In the genomic region with DNA sequence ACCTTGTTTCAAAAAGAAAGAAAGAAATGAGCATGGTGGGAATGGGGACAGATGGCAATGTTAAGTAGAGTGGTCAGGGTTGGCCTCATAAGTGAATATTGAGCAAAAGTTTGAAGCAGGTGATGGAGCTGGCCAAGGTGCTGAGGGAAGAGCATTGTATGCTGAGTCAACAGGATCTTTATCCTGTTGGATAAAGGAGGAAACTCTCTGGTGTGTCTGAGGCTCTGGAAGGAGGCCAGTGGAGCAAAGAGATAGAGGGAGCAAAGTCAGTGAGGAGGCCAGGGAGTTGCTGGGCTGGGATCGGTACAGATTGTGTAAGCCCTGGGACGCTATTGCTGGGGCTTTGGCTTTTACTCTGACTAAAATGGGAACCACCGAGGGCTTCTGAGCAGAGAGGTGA, we compare ENCODE assay signal across 1 cellular context. TPM values are rescaled to one million over a fixed set of nuclear protein-coding genes. Genes with fewer than 3 reads are reported as not detected.
"Had no signal": no experiment of that assay in that cellular context is flagged by ENCODE, and none has a peak within 500 bp of the region (broad histone marks: within the 10 kb centered on the region; RNA-seq: fewer than 3 reads in every experiment).

No MANE protein-coding gene starts in this region.

RNA-seq across cellular contexts. Expression of a gene that starts 38.2 kb away (rescaled TPM):
- polyA plus RNA-seq: immature natural killer cell had no signal
